In the genomic region with DNA sequence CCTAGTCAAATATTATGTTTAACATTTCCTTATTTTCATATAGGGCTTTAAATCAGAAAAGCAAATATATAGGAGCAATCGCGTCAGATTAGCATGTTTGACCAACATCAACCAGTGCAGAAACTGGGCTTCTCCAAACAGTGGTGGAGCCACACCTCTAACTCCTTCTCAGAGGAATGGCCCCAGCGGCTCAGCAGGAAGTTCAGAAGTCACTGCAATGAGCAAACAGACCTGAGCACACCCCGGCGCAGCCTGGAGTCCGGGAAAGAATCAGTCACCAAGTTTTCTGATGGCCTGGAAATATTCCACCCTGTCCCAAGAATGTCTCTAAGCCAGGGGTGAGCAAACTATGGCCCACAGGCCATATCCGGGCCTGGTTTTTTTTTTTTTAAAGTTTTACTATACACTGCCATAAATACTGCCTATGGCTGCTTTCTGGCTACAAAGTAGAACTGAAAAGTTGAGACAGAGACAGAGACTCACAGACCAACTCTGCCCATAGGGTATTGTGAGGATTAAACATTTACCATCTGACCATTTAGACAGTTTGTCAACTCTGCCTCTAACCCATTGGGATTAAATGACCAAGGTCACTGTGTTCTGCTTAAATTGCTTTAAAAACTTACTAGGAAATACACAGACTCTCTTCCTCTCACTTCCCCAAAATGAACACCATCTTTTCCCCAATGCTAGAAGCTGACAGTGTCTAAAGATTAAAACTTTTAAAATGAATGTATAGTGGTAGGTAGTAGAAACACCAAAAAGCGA, we compare ENCODE assay signal across 9 cellular contexts. TPM values are rescaled to one million over a fixed set of nuclear protein-coding genes. Genes with fewer than 3 reads are reported as not detected.
A peak's percentile ranks its signal among the peaks of the same experiment; 100 is the strongest.
DNase-seq lines count a peak whose midpoint lies in the region; ATAC-seq, FAIRE-seq and TF ChIP-seq lines count a peak whose summit lies in the region.
"Had no signal": no experiment of that assay in that cellular context is flagged by ENCODE, and none has a peak within 500 bp of the region (broad histone marks: within the 10 kb centered on the region; RNA-seq: fewer than 3 reads in every experiment).

No MANE protein-coding gene starts in this region.

- H3K4me3 Mint-ChIP-seq in osteocyte (ENCODE audit: unreplicated experiment), result peak overlapping the region; percentile 42
- no peak overlapping the region for H3K4me3 Mint-ChIP-seq in activated T-cell treated with anti-CD3 and anti-CD28 coated beads, Interleukin-2, amount 50 U/mL, for 72 hours
- H3K4me3 Mint-ChIP-seq: effector memory CD8-positive, alpha-beta T cell had no signal

- H3K9me3 Mint-ChIP-seq in osteocyte (ENCODE audit: unreplicated experiment), result no peaks in the 10 kb centered on the region
- H3K9me3 Mint-ChIP-seq in activated T-cell treated with anti-CD3 and anti-CD28 coated beads, Interleukin-2, amount 50 U/mL, for 72 hours, result peaks cover 0 to 3% of the 10 kb centered on the region in 2 donors
- H3K9me3 Mint-ChIP-seq: effector memory CD8-positive, alpha-beta T cell had no signal

- FAIRE-seq in colon (lab: Jason Lieb, UNC), result peak; percentile 65

- no peaks in the 10 kb centered on the region for H3K27me3 Mint-ChIP-seq in osteocyte (ENCODE audit: unreplicated experiment)
- peaks cover 48% of the 10 kb centered on the region for H3K27me3 Mint-ChIP-seq in activated T-cell treated with anti-CD3 and anti-CD28 coated beads, Interleukin-2, amount 50 U/mL, for 72 hours (ENCODE audit: low read depth)

- intact Hi-C loops in sciatic nerve (cut with DNase I), result no loop called here

- peak; percentile 67 for ATAC-seq in GM19467 (IDR thresholded peaks at IDR 0.05; ENCODE audit: unreplicated experiment)
- no peak for ATAC-seq in activated T-cell treated with anti-CD3 and anti-CD28 coated beads, Interleukin-2, amount 50 U/mL, for 72 hours (replicated peaks in 1 of 2)
- ATAC-seq in sciatic nerve, result no peak
- ATAC-seq: effector memory CD8-positive, alpha-beta T cell had no signal

- TF ChIP-seq CTCF in osteocyte (IDR thresholded peaks at IDR 0.05), result no peak

- peaks cover 9% of the 10 kb centered on the region for H3K36me3 Mint-ChIP-seq in osteocyte (ENCODE audit: unreplicated experiment)
- peaks cover 0 to 3% of the 10 kb centered on the region in 2 donors for H3K36me3 Mint-ChIP-seq in activated T-cell treated with anti-CD3 and anti-CD28 coated beads, Interleukin-2, amount 50 U/mL, for 72 hours (ENCODE audit: insufficient read depth in 2 of 2)

- H3K4me1 Mint-ChIP-seq in osteocyte (ENCODE audit: unreplicated experiment), result peaks cover 48% of the 10 kb centered on the region
- no peaks in the 10 kb centered on the region for H3K4me1 Mint-ChIP-seq in activated T-cell treated with anti-CD3 and anti-CD28 coated beads, Interleukin-2, amount 50 U/mL, for 72 hours (ENCODE audit: low read depth)

- peak overlapping the region; percentile 69 for H3K27ac Mint-ChIP-seq in osteocyte (ENCODE audit: unreplicated experiment)
- no peak overlapping the region for H3K27ac Mint-ChIP-seq in activated T-cell treated with anti-CD3 and anti-CD28 coated beads, Interleukin-2, amount 50 U/mL, for 72 hours
- H3K27ac Mint-ChIP-seq: effector memory CD8-positive, alpha-beta T cell had no signal

- DNase-seq in HuH-7.5 (ENCODE audit: low spot score) (peak; percentile 79), osteocyte (ENCODE audit: extremely low spot score, unreplicated experiment) (no peak), sciatic nerve (ENCODE audit: low spot score) (no peak), NCI-H226 (no peak)
- no peak for DNase-seq in activated T-cell treated with anti-CD3 and anti-CD28 coated beads, Interleukin-2, amount 50 U/mL, for 72 hours
- DNase-seq in activated CD8-positive, alpha-beta memory T cell treated with anti-CD3 and anti-CD28 coated beads, Interleukin-2, amount 50 U/mL, for 48 hours, result no peak
- DNase-seq: effector memory CD8-positive, alpha-beta T cell had no signal

RNA-seq across cellular contexts. Expression of a gene that starts 5.4 kb away (rescaled TPM):
- total RNA-seq in osteocyte, result 91.9 and 93.4 TPM in 2 replicates
- 1 to 10 TPM; 1.2 to 2.7 TPM for total RNA-seq in activated T-cell treated with anti-CD3 and anti-CD28 coated beads, Interleukin-2, amount 50 U/mL, for 72 hours
- total RNA-seq in sciatic nerve, result 20.9 TPM
